20 cellular contexts compared by ENCODE assay signal in the genomic region with DNA sequence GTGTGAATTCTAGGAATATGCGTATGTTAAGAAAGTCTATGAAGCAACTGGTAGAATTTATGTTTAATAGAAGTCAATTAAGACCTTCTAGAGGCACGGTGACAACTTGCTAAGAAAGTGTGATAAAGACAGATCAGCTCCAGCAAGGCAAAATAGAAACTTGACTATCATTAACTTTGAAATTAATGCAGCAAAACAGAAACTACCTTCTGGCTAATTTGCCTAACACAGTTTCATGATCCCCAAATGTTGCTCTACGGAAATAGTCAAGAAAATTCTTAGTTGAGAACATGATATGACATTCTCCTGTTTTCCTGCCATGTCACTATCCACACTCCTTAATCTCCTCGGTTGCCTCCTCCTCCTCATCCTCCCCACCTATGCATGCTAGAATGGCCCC. TPM values are rescaled to one million over a fixed set of nuclear protein-coding genes. Genes with fewer than 3 reads are reported as not detected.
DNase-seq lines count a peak whose midpoint lies in the region; ATAC-seq, FAIRE-seq and TF ChIP-seq lines count a peak whose summit lies in the region.
"Had no signal": no experiment of that assay in that cellular context is flagged by ENCODE, and none has a peak within 500 bp of the region (broad histone marks: within the 10 kb centered on the region; RNA-seq: fewer than 3 reads in every experiment).

No MANE protein-coding gene starts in this region.

- no peak overlapping the region for H3K27ac ChIP-seq in Panc1 (ENCODE audit: low read length)
- peak overlapping the region in 1 of 2 donors; percentile 52 for H3K27ac ChIP-seq in small intestine (ENCODE audit: low read depth in 1 of 2, low read length in 1 of 2)
- H3K27ac ChIP-seq: neutrophil, upper lobe of right lung had no signal

- DNase-seq in GM12865 (ENCODE audit: low read depth) (peak; percentile 70), Panc1 (ENCODE audit: low read depth, low spot score) (no peak), amygdala (lab: John Stamatoyannopoulos, UW) (no peak), small intestine (no peak), ACHN (no peak)
- DNase-seq: activated CD4-positive, CD25-positive, alpha-beta regulatory T cell; activated gamma-delta T cell; aorta; GDM1; mesenchymal stem cell; NCI-H1694 treated with DMSO at 0.1 percent for 48 hours; NCI-H524; stimulated activated CD4-positive, alpha-beta T cell treated with anti-CD3 and anti-CD28 coated beads, Interleukin-4, amount 100 ng/mL, for 1 hour; upper lobe of right lung had no signal

- no peak for TF ChIP-seq CTCF in GM12865 (IDR thresholded peaks at IDR 0.05; ENCODE audit: insufficient read depth, low read depth, low read length, missing control alignments)
- TF ChIP-seq CTCF in Panc1 (IDR thresholded peaks at IDR 0.05) = no peak

- H3K27me3 ChIP-seq in Panc1 (ENCODE audit: control insufficient read depth, insufficient read depth, low read length) = no peaks in the 10 kb centered on the region
- no peaks in the 10 kb centered on the region for H3K27me3 ChIP-seq in small intestine (ENCODE audit: control insufficient read depth in 2 of 2, insufficient read depth in 2 of 2, low read length in 2 of 2)
- H3K27me3 ChIP-seq: upper lobe of right lung had no signal

- no peaks in the 10 kb centered on the region for H3K9me3 ChIP-seq in Panc1 (ENCODE audit: control insufficient read depth, insufficient read depth, low read depth, low read length)
- H3K9me3 ChIP-seq in small intestine (ENCODE audit: control insufficient read depth, low read depth) = no peaks in the 10 kb centered on the region
- H3K9me3 ChIP-seq: neutrophil, upper lobe of right lung had no signal

- intact Hi-C loops in Panc1 (cut with micrococcal nuclease; ENCODE audit: unreplicated experiment) = loop anchor here (10.0 kb wide), 1 partner anchor 52 kb away; no protein-coding TSS in a partner anchor

- peak overlapping the region; percentile 47 for H3K4me3 ChIP-seq in GM12865 (ENCODE audit: low read depth, low read length)
- H3K4me3 ChIP-seq in Panc1 (ENCODE audit: low read depth in 2 of 2, low read length in 2 of 2) = no peak overlapping the region
- H3K4me3 ChIP-seq in small intestine (ENCODE audit: low read depth in 1 of 2, low read length in 2 of 2) = no peak overlapping the region
- H3K4me3 ChIP-seq: upper lobe of right lung had no signal

- CTCF ChIA-PET in Panc1 (lab: Charles Lee) = no interaction called here

- in situ Hi-C loops in Panc1 (cut with HindIII; ENCODE audit: low pct_unique_long_range_greater_than_20kb, low sequenced_read_pairs) = no loop called here
- in situ Hi-C loops in ACHN (cut with HindIII; ENCODE audit: low pct_ligation_motif_present, low pct_unique_long_range_greater_than_20kb, low sequenced_read_pairs) = no loop called here

- 78 to 81% (median 80%) methylated on average over 4 of the region's 4 CpGs for WGBS in small intestine, 3 donors

- FAIRE-seq in small intestine (lab: Jason Lieb, UNC) = no peak
- FAIRE-seq: H54 had no signal

- H3K4me1 ChIP-seq in Panc1 (ENCODE audit: control insufficient read depth, insufficient read depth, low read length) (peaks cover 25% of the 10 kb centered on the region), small intestine (ENCODE audit: control insufficient read depth in 2 of 2, insufficient read depth in 1 of 2, low read depth in 1 of 2, low read length in 1 of 2) (peaks cover 2 to 6% of the 10 kb centered on the region in 2 donors)

- H3K36me3 ChIP-seq in Panc1 (ENCODE audit: control insufficient read depth, insufficient read depth, low read length) = no peaks in the 10 kb centered on the region
- H3K36me3 ChIP-seq in small intestine (ENCODE audit: control insufficient read depth in 2 of 2, insufficient read depth in 2 of 2, low read length in 2 of 2) = peaks cover 0 to 2% of the 10 kb centered on the region in 2 donors
- H3K36me3 ChIP-seq: neutrophil, upper lobe of right lung had no signal

- BruUV-seq in Panc1 (replicated peaks; lab: Mats Ljungman, UMichigan) = TSS peak; percentile 52

- POLR2A ChIA-PET in Panc1 (lab: Charles Lee) = no interaction called here

- peak; percentile 32 for ATAC-seq in GM19043 (IDR thresholded peaks at IDR 0.05; ENCODE audit: low read depth, unreplicated experiment)
- ATAC-seq in HG02885 (IDR thresholded peaks at IDR 0.05; ENCODE audit: poor library complexity, unreplicated experiment) = peak; percentile 29
- ATAC-seq in Panc1 = no peak
- no peak for ATAC-seq in GM19324 (IDR thresholded peaks at IDR 0.05; ENCODE audit: low FRiP score, unreplicated experiment)
- ATAC-seq: sciatic nerve, upper lobe of right lung had no signal

RNA-seq across cellular contexts. Expression of gene DENND5B, which starts 4.2 kb away (rescaled TPM):
- 36.8 TPM for total RNA-seq in Panc1 (2021; ENCODE audit: unreplicated experiment)
- polyA plus RNA-seq in Panc1 (2012; ENCODE audit: insufficient read length) = 10.5 TPM
- polyA plus RNA-seq in small intestine = 1 to 10 TPM; 4.1 to 9.8 (median 6.5) TPM

Comparison
In these comparisons a context has a peak if more than half of its experiments do, and no peak if none do; other contexts are left out.
1. ATAC-seq: peak in GM19043 (single experiment) and HG02885 (single experiment); none in Panc1 (single experiment) and GM19324 (single experiment).